8 cellular contexts compared by ENCODE assay signal in the genomic region with DNA sequence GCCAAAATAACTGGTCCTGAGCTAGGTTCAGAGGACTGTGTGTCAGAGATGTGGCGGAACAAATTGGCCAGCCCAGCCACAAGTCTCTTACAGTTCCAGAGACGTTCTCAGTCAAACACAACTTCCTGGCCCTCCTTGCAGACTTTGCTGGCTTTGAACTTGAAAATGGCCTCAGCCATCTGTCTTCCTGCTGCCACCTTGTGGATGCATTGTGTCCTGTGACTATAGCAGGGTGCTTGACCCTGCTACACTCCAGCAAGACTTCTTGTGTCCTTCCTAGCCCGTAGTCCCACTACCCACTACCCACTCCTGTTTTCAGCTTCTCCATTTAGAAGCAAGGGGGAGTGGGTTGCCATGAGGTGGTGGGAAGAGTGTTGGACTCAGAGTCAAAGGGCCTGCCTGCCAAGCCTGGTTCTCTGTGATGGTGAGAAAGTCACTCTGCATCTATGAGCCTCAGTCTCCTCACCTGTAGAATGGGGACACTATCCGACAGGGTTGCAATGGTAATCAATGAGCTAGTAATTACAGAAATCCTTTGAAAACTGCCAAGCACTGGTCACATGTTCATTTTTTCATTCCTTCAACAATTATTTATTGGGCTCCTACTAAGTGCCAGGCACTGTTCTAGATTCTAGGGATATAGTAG.
A peak's percentile ranks its signal among the peaks of the same experiment; 100 is the strongest.
DNase-seq lines count a peak whose midpoint lies in the region; ATAC-seq, FAIRE-seq and TF ChIP-seq lines count a peak whose summit lies in the region.

No MANE protein-coding gene starts in this region.

- H3K9me3 ChIP-seq in vagina (no peaks in the 10 kb centered on the region), psoas muscle (no peaks in the 10 kb centered on the region)

- intact Hi-C loops in vagina (cut with DNase I) (no loop called here), psoas muscle (cut with DNase I) (no loop called here)

- H3K27me3 ChIP-seq in vagina = no peaks in the 10 kb centered on the region
- peaks cover 0 to 11% (median 3%) of the 10 kb centered on the region in 3 donors for H3K27me3 ChIP-seq in psoas muscle (ENCODE audit: insufficient read depth in 3 of 3, low read length in 2 of 3)

- H3K4me1 ChIP-seq in vagina = no peaks in the 10 kb centered on the region
- H3K4me1 ChIP-seq in psoas muscle = no peaks in the 10 kb centered on the region

- H3K4me3 ChIP-seq in vagina (no peak overlapping the region), psoas muscle (no peak overlapping the region)

- ATAC-seq in psoas muscle = no peak

- H3K36me3 ChIP-seq in vagina (no peaks in the 10 kb centered on the region), psoas muscle (ENCODE audit: insufficient read depth in 1 of 2, low read depth in 1 of 2) (no peaks in the 10 kb centered on the region)

- no peak for TF ChIP-seq POLR2A in vagina (IDR thresholded peaks at IDR 0.05)

- WGBS in psoas muscle, 3 donors = 60 to 62% (median 60%) methylated on average over 4 of the region's 4 CpGs

- H3K27ac ChIP-seq in vagina (no peak overlapping the region), psoas muscle (no peak overlapping the region)

- FAIRE-seq in RCC 7860 (lab: Jason Lieb, UNC) = no peak

- in situ Hi-C loops in GM13977 (cut with MboI; ENCODE audit: low pct_unique_long_range_greater_than_20kb, low sequenced_read_pairs, unreplicated experiment) = no loop called here

- peak; percentile 27 for DNase-seq in CD1c-positive myeloid dendritic cell (ENCODE audit: extremely low spot score)
- DNase-seq in GM13977 (ENCODE audit: low spot score) = peak; percentile 58
- peak; percentile 21 for DNase-seq in RCC 7860 (ENCODE audit: low spot score)
- DNase-seq in iPS DF 19.7 (ENCODE audit: low read depth, low spot score) = peak; percentile 42
- DNase-seq in NCI-H526 treated with DMSO at 0.1 percent for 48 hours (lab: John Stamatoyannopoulos, UW) = no peak
- DNase-seq in DMS79 (lab: John Stamatoyannopoulos, UW) = no peak
- DNase-seq in vagina (ENCODE audit: extremely low spot score in 2 of 2) = no peak
- DNase-seq in psoas muscle = no peak

- peak; percentile 49 for TF ChIP-seq CTCF in GM13977 (IDR thresholded peaks at IDR 0.05; ENCODE audit: extremely low read depth, insufficient read depth, missing control alignments)
- TF ChIP-seq CTCF in vagina (IDR thresholded peaks at IDR 0.05) = no peak
- no peak for TF ChIP-seq CTCF in psoas muscle (IDR thresholded peaks at IDR 0.05)

Comparison
In these comparisons a context has a peak if more than half of its experiments do, and no peak if none do; other contexts are left out.
1. DNase-seq: peak in CD1c-positive myeloid dendritic cell (single experiment), GM13977 (single experiment), RCC 7860 (single experiment) and iPS DF 19.7 (single experiment); none in NCI-H526 treated with DMSO at 0.1 percent for 48 hours (single experiment), DMS79 (single experiment), vagina (0 of 2) and psoas muscle (0 of 2).